Comparison of ENCODE assay signal across 8 cellular contexts in genomic region chr11:47248304-47248663, GRCh38. TPM values are rescaled to one million over a fixed set of nuclear protein-coding genes. Genes with fewer than 3 reads are reported as not detected.
A peak's percentile ranks its signal among the peaks of the same experiment; 100 is the strongest.
DNase-seq lines count a peak whose midpoint lies in the region; ATAC-seq and TF ChIP-seq lines count a peak whose summit lies in the region.

No MANE protein-coding gene starts in this region.

- peak; percentile 31 to 42 for ATAC-seq in activated T-cell treated with anti-CD3 and anti-CD28 coated beads, Interleukin-2, amount 50 U/mL, for 72 hours (replicated peaks in 1 of 2)
- ATAC-seq in HG03097 (IDR thresholded peaks at IDR 0.05; ENCODE audit: low FRiP score, unreplicated experiment) (peak; percentile 23), heart left ventricle (peak; percentile 16 to 55 (median 38)), HG03521 (IDR thresholded peaks at IDR 0.05; ENCODE audit: unreplicated experiment) (no peak)

- no peaks in the 10 kb centered on the region for H3K9me3 ChIP-seq in heart left ventricle

- H3K4me1 Mint-ChIP-seq in activated T-cell treated with anti-CD3 and anti-CD28 coated beads, Interleukin-2, amount 50 U/mL, for 72 hours (ENCODE audit: low read depth), result peaks cover 17% of the 10 kb centered on the region

- TF ChIP-seq POLR2A in heart left ventricle (IDR thresholded peaks at IDR 0.05), result no peak

- H3K27ac Mint-ChIP-seq in activated T-cell treated with anti-CD3 and anti-CD28 coated beads, Interleukin-2, amount 50 U/mL, for 72 hours, result peak overlapping the region; percentile 99

- TF ChIP-seq CTCF in WI38 (IDR thresholded peaks at IDR 0.05; ENCODE audit: low read depth, low read length) (no peak), heart left ventricle (IDR thresholded peaks at IDR 0.05) (no peak)

- peak overlapping the region; percentile 91 to 99 for H3K4me3 Mint-ChIP-seq in activated T-cell treated with anti-CD3 and anti-CD28 coated beads, Interleukin-2, amount 50 U/mL, for 72 hours

- WGBS in heart left ventricle, 4 donors, result 0 to 1% (median 0%) methylated on average over 6 to 7 of the region's 7 CpGs

- intact Hi-C loops in heart left ventricle (cut with DNase I), result loop anchor here in 1 of 10 donors (1.0 kb wide), 1 partner anchor 70 kb away; no protein-coding TSS in a partner anchor

- DNase-seq in activated T-cell treated with anti-CD3 and anti-CD28 coated beads, Interleukin-2, amount 50 U/mL, for 72 hours, result peak in 1 of 2 donors; percentile 27
- no peak for DNase-seq in activated T-cell treated with anti-CD3 and anti-CD28 coated beads, Interleukin-2, amount 50 U/mL, for 1 hour
- DNase-seq in heart left ventricle, result peak in 1 of 5 donors; percentile 29
- DNase-seq in skeletal muscle cell (ENCODE audit: low read depth), result no peak
- DNase-seq in NCI-H1930 (lab: John Stamatoyannopoulos, UW), result no peak

- no peaks in the 10 kb centered on the region for H3K27me3 Mint-ChIP-seq in activated T-cell treated with anti-CD3 and anti-CD28 coated beads, Interleukin-2, amount 50 U/mL, for 72 hours (ENCODE audit: low read depth)

- H3K4me3 ChIP-seq in WI38 (ENCODE audit: low read depth, low read length), result peak overlapping the region; percentile 90
- peak overlapping the region; percentile 59 to 93 (median 78) for H3K4me3 ChIP-seq in heart left ventricle
- peak overlapping the region; percentile 88 for H3K4me3 ChIP-seq in skeletal muscle cell (ENCODE audit: low read depth, low read length)

- H3K36me3 ChIP-seq in heart left ventricle, result peaks cover 0 to 45% (median 35%) of the 10 kb centered on the region in 9 donors

- no peaks in the 10 kb centered on the region for H3K9me3 Mint-ChIP-seq in activated T-cell treated with anti-CD3 and anti-CD28 coated beads, Interleukin-2, amount 50 U/mL, for 72 hours

- H3K27ac ChIP-seq in heart left ventricle, result peak overlapping the region; percentile 77 to 94 (median 90)

- H3K36me3 Mint-ChIP-seq in activated T-cell treated with anti-CD3 and anti-CD28 coated beads, Interleukin-2, amount 50 U/mL, for 72 hours (ENCODE audit: insufficient read depth in 2 of 2), result peaks cover 0 to 6% of the 10 kb centered on the region in 2 donors

- peaks cover 2 to 46% (median 22%) of the 10 kb centered on the region in 12 donors for H3K4me1 ChIP-seq in heart left ventricle

- no peaks in the 10 kb centered on the region for H3K27me3 ChIP-seq in heart left ventricle

RNA-seq across cellular contexts. Expression of gene ACP2, which starts 0.3 kb away (rescaled TPM):
- total RNA-seq in activated T-cell treated with anti-CD3 and anti-CD28 coated beads, Interleukin-2, amount 50 U/mL, for 72 hours, result 10 to 100 TPM in 1 of 2 donors, 1 to 10 TPM in 1; 8.8 to 12.8 TPM
- 10 to 100 TPM; 18.0 to 60.4 (median 26.6) TPM for total RNA-seq in heart left ventricle
- polyA plus RNA-seq in heart left ventricle, result 10 to 100 TPM; 25.3 to 44.7 TPM

RNA-seq across cellular contexts. Expression of gene NR1H3, which starts 9.5 kb away (rescaled TPM):
- 10 to 100 TPM in 1 of 2 donors, 1 to 10 TPM in 1; 8.1 to 16.1 TPM for total RNA-seq in activated T-cell treated with anti-CD3 and anti-CD28 coated beads, Interleukin-2, amount 50 U/mL, for 72 hours
- total RNA-seq in heart left ventricle, result 10 to 100 TPM in 5 of 9 donors, 1 to 10 TPM in 4; 3.9 to 38.5 (median 11.9) TPM
- polyA plus RNA-seq in heart left ventricle, result 10 to 100 TPM; 11.4 to 17.5 TPM

RNA-seq across cellular contexts. Expression of gene MADD, which starts 21.6 kb away (rescaled TPM):
- total RNA-seq in activated T-cell treated with anti-CD3 and anti-CD28 coated beads, Interleukin-2, amount 50 U/mL, for 72 hours, result 10 to 100 TPM; 68.6 to 73.5 TPM
- 10 to 100 TPM; 30.1 to 60.6 (median 42.0) TPM for total RNA-seq in heart left ventricle
- polyA plus RNA-seq in heart left ventricle, result 10 to 100 TPM; 22.6 to 37.5 TPM

RNA-seq across cellular contexts. Expression of gene DDB2, which starts 33.5 kb away (rescaled TPM):
- total RNA-seq in activated T-cell treated with anti-CD3 and anti-CD28 coated beads, Interleukin-2, amount 50 U/mL, for 72 hours, result 100 to 1,000 TPM; 306 to 397 TPM
- 10 to 100 TPM in 4 of 9 donors, 1 to 10 TPM in 5; 8.0 to 28.5 (median 9.7) TPM for total RNA-seq in heart left ventricle
- polyA plus RNA-seq in heart left ventricle, result 10 to 100 TPM in 1 of 2 donors, 1 to 10 TPM in 1; 8.1 to 11.7 TPM
